In the genomic region with DNA sequence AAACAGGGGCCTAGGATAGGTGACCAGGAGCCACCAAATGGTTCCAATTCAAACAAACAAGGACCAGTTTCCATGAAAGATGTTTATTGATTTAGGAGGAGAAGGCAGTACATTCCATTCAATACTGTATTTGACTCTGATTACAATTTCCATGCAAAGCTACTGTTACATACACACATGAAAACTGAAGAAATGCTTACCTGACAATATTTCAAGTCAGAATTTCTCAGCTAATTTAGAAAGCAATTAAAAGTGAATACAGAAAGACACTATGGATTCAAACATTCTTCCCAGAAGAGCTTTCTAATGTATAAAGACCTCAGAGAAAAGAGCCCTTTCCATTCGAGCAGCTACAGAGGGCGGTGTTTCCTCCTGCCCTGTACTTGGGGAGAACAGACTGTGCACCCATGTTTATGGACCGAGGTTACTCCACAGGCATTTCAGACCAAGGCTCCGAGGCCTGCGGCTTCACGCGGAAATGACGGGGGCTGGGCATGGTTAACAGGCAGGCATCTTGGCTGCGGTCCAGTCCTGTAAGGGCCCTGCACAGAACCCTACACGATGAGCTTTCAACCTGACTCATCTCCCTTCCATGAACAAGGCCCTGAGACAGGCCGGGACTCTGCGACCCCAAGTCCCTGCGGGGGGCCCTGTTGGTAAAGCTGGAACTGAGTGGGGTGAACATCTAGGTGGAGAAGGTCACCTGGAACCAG, we compare ENCODE assay signal across 8 cellular contexts. TPM values are rescaled to one million over a fixed set of nuclear protein-coding genes. Genes with fewer than 3 reads are reported as not detected.
DNase-seq lines count a peak whose midpoint lies in the region; ATAC-seq and TF ChIP-seq lines count a peak whose summit lies in the region.

No MANE protein-coding gene starts in this region.

- no peak for ATAC-seq in HG03025 (IDR thresholded peaks at IDR 0.05; ENCODE audit: low FRiP score, unreplicated experiment)

- in situ Hi-C loops in SK-MEL-5 (cut with HindIII; ENCODE audit: low pct_unique_long_range_greater_than_20kb, low sequenced_read_pairs): no loop called here

- no peak overlapping the region for H3K4me3 ChIP-seq in epithelial cell of esophagus (ENCODE audit: low read length)
- no peak overlapping the region for H3K4me3 ChIP-seq in retinal pigment epithelial cell (ENCODE audit: low read length)

- peak; percentile 45 for DNase-seq in stimulated activated CD4-positive, alpha-beta T cell treated with anti-CD3 and anti-CD28 coated beads, Interleukin-1b, Interleukin-23, amount 100 ng/mL, for 48 hours
- no peak for DNase-seq in stimulated activated CD4-positive, alpha-beta T cell treated with anti-CD3 and anti-CD28 coated beads, Interleukin-4, amount 100 ng/mL, for 1 hour
- peak; percentile 31 for DNase-seq in SK-MEL-5 (ENCODE audit: low read depth, low spot score)
- peak; percentile 89 for DNase-seq in epithelial cell of esophagus (ENCODE audit: low read depth)
- DNase-seq in retinal pigment epithelial cell (ENCODE audit: low read depth): peak; percentile 58
- DNase-seq in iPS-NIHi7 (ENCODE audit: extremely low spot score): no peak
- DNase-seq in putamen (ENCODE audit: low spot score): no peak

- TF ChIP-seq CTCF in epithelial cell of esophagus (IDR thresholded peaks at IDR 0.05; ENCODE audit: insufficient read depth, low read depth, low read length, missing control alignments): no peak
- peak; percentile 17 for TF ChIP-seq CTCF in retinal pigment epithelial cell (conservative IDR thresholded peaks at IDR 0.05; ENCODE audit: low read depth, low read length)

RNA-seq across cellular contexts. Expression of a gene that starts 25.7 kb away (rescaled TPM):
- 54.7 and 55.2 TPM in 2 replicates for total RNA-seq in SK-MEL-5 (2014; rRNA removed; shearing (Covaris generic))
- polyA plus RNA-seq in SK-MEL-5 (2015; cell fraction: cytosol; rRNA removed): 27.1 and 29.4 TPM in 2 replicates
- 31.6 TPM in 2 replicates for polyA plus RNA-seq in SK-MEL-5 (2015; cell fraction: nucleus; rRNA removed)

RNA-seq across cellular contexts. Expression of a gene that starts 39.0 kb away (rescaled TPM):
- 26.4 and 29.9 TPM in 2 replicates for total RNA-seq in SK-MEL-5 (2014; rRNA removed; shearing (Covaris generic))
- polyA plus RNA-seq in SK-MEL-5 (2015; cell fraction: cytosol; rRNA removed): 30.1 and 35.0 TPM in 2 replicates
- polyA plus RNA-seq in SK-MEL-5 (2015; cell fraction: nucleus; rRNA removed): 107 and 134 TPM in 2 replicates

RNA-seq across cellular contexts. Expression of a gene that starts 50.6 kb away (rescaled TPM):
- total RNA-seq in SK-MEL-5 (2014; rRNA removed; shearing (Covaris generic)): 21.4 and 23.3 TPM in 2 replicates
- 27.1 and 31.1 TPM in 2 replicates for polyA plus RNA-seq in SK-MEL-5 (2015; cell fraction: cytosol; rRNA removed)
- polyA plus RNA-seq in SK-MEL-5 (2015; cell fraction: nucleus; rRNA removed): 19.9 and 30.2 TPM in 2 replicates

Comparison
In these comparisons a context has a peak if more than half of its experiments do, and no peak if none do; other contexts are left out.
1. DNase-seq: peak in stimulated activated CD4-positive, alpha-beta T cell treated with anti-CD3 and anti-CD28 coated beads, Interleukin-1b, Interleukin-23, amount 100 ng/mL, for 48 hours (single experiment), SK-MEL-5 (single experiment), epithelial cell of esophagus (single experiment) and retinal pigment epithelial cell (single experiment); none in stimulated activated CD4-positive, alpha-beta T cell treated with anti-CD3 and anti-CD28 coated beads, Interleukin-4, amount 100 ng/mL, for 1 hour (single experiment), iPS-NIHi7 (single experiment) and putamen (single experiment).